In genomic region chr3:57877116-57877515, GRCh38 we compare ENCODE assay signal across 17 cellular contexts.
"Had no signal": no experiment of that assay in that cellular context is flagged by ENCODE, and none has a peak within 500 bp of the region (broad histone marks: within the 10 kb centered on the region; RNA-seq: fewer than 3 reads in every experiment).

No MANE protein-coding gene starts in this region.

- H3K27me3 ChIP-seq: adrenal gland, colonic mucosa, foreskin keratinocyte, left lung, spleen had no signal

- H3K27me3 Mint-ChIP-seq: activated CD4-positive, alpha-beta T cell treated with anti-CD3 and anti-CD28 coated beads, Interleukin-2, amount 10 ng/mL, durations not matched to agents 24 days and 14 days; memory B cell; natural killer cell treated with Interleukin-12 subunit alpha and Interleukin-12 subunit beta and Interleukin-15 and Interleukin-18, amount 100 ng/mL, for 72 hours; stimulated activated naive B cell treated with anti-CD40 and anti-IgM and Interleukin-4, amounts not matched to agents 10 μg/mL and 1 μg/mL and 100 μg/mL, for 72 hours had no signal

- H3K4me1 ChIP-seq: adrenal gland, colonic mucosa, foreskin keratinocyte, left lung, spleen had no signal

- H3K4me1 Mint-ChIP-seq: memory B cell; stimulated activated naive B cell treated with anti-CD40 and anti-IgM and Interleukin-4, amounts not matched to agents 10 μg/mL and 1 μg/mL and 100 μg/mL, for 72 hours had no signal

- H3K4me3 Mint-ChIP-seq: activated CD4-positive, alpha-beta T cell treated with anti-CD3 and anti-CD28 coated beads, Interleukin-2, amount 10 ng/mL, durations not matched to agents 24 days and 14 days; activated naive CD4-positive, alpha-beta T cell treated with anti-CD3 and anti-CD28 coated beads for 36 hours; memory B cell; natural killer cell treated with Interleukin-12 subunit alpha and Interleukin-12 subunit beta and Interleukin-15 and Interleukin-18, amount 100 ng/mL, for 72 hours; stimulated activated naive B cell treated with anti-CD40 and anti-IgM and Interleukin-4, amounts not matched to agents 10 μg/mL and 1 μg/mL and 100 μg/mL, for 72 hours; T-helper 1 cell treated with Interleukin-12 subunit alpha and Interleukin-12 subunit beta and Interleukin-4 antibody, amounts not matched to agents 30 μg/mL and 1 μg/mL, for 36 hours; WTC11 had no signal

- H3K27ac ChIP-seq: colonic mucosa, epithelial cell of prostate, foreskin keratinocyte, left lung, spleen had no signal

- H3K27ac Mint-ChIP-seq: activated CD4-positive, alpha-beta T cell treated with anti-CD3 and anti-CD28 coated beads, Interleukin-2, amount 10 ng/mL, durations not matched to agents 24 days and 14 days; activated naive CD4-positive, alpha-beta T cell treated with anti-CD3 and anti-CD28 coated beads for 36 hours; memory B cell; stimulated activated naive B cell treated with anti-CD40 and anti-IgM and Interleukin-4, amounts not matched to agents 10 μg/mL and 1 μg/mL and 100 μg/mL, for 72 hours; T-helper 1 cell treated with Interleukin-12 subunit alpha and Interleukin-12 subunit beta and Interleukin-4 antibody, amounts not matched to agents 30 μg/mL and 1 μg/mL, for 36 hours; WTC11 had no signal

- DNase-seq: activated CD4-positive, alpha-beta T cell treated with anti-CD3 and anti-CD28 coated beads, Interleukin-2, amount 10 ng/mL, durations not matched to agents 24 days and 14 days; activated naive CD4-positive, alpha-beta T cell treated with anti-CD3 and anti-CD28 coated beads for 36 hours; adrenal gland; colonic mucosa; effector memory CD4-positive, alpha-beta T cell; foreskin keratinocyte; islet precursor cell; left lung; spleen; stimulated activated CD4-positive, alpha-beta T cell treated with anti-CD3 and anti-CD28 coated beads, Interleukin-1b, Interleukin-23, amount 100 ng/mL, for 48 hours; stimulated activated naive B cell treated with anti-CD40 and anti-IgM and Interleukin-4, amounts not matched to agents 10 μg/mL and 1 μg/mL and 100 μg/mL, for 72 hours had no signal

- H3K9me3 ChIP-seq: adrenal gland, colonic mucosa, left lung, spleen had no signal

- H3K9me3 Mint-ChIP-seq: activated CD4-positive, alpha-beta T cell treated with anti-CD3 and anti-CD28 coated beads, Interleukin-2, amount 10 ng/mL, durations not matched to agents 24 days and 14 days; activated naive CD4-positive, alpha-beta T cell treated with anti-CD3 and anti-CD28 coated beads for 36 hours; memory B cell; natural killer cell treated with Interleukin-12 subunit alpha and Interleukin-12 subunit beta and Interleukin-15 and Interleukin-18, amount 100 ng/mL, for 72 hours; stimulated activated naive B cell treated with anti-CD40 and anti-IgM and Interleukin-4, amounts not matched to agents 10 μg/mL and 1 μg/mL and 100 μg/mL, for 72 hours; T-helper 1 cell treated with Interleukin-12 subunit alpha and Interleukin-12 subunit beta and Interleukin-4 antibody, amounts not matched to agents 30 μg/mL and 1 μg/mL, for 36 hours; WTC11 had no signal

- ATAC-seq: foreskin keratinocyte; left lung; natural killer cell treated with Interleukin-12 subunit alpha and Interleukin-12 subunit beta and Interleukin-15 and Interleukin-18, amount 100 ng/mL, for 72 hours; sciatic nerve; stimulated activated naive B cell treated with anti-CD40 and anti-IgM and Interleukin-4, amounts not matched to agents 10 μg/mL and 1 μg/mL and 100 μg/mL, for 72 hours; WTC11 had no signal

- H3K36me3 Mint-ChIP-seq: WTC11 had no signal

- H3K36me3 ChIP-seq: adrenal gland, colonic mucosa had no signal

- H3K4me3 ChIP-seq: adrenal gland, colonic mucosa, left lung, spleen had no signal
